21 cellular contexts compared by ENCODE assay signal in genomic region chr3:15611018-15611417, GRCh38.
"Had no signal": no experiment of that assay in that cellular context is flagged by ENCODE, and none has a peak within 500 bp of the region (broad histone marks: within the 10 kb centered on the region; RNA-seq: fewer than 3 reads in every experiment).

No MANE protein-coding gene starts in this region.

- H3K4me1 Mint-ChIP-seq: nephron progenitor cell had no signal

- ATAC-seq: foreskin keratinocyte; lower lobe of right lung; sciatic nerve; stimulated activated effector memory CD8-positive, alpha-beta T cell treated with anti-CD3 and anti-CD28 coated beads, Interleukin-12 subunit alpha, Interleukin-12 subunit beta, amount 100 ng/mL, for 72 hours had no signal

- DNase-seq: activated CD4-positive, alpha-beta T cell treated with anti-CD3 and anti-CD28 coated beads, Interleukin-2, amount 50 U/mL, for 1 hour; activated CD4-positive, CD25-positive, alpha-beta regulatory T cell; activated naive CD8-positive, alpha-beta T cell treated with anti-CD3 and anti-CD28 coated beads for 36 hours; brain microvascular endothelial cell; cortex of kidney; effector CD4-positive, alpha-beta T cell; foreskin keratinocyte; head of caudate nucleus; immature natural killer cell; lower lobe of right lung; nephron progenitor cell; occipital lobe; stimulated activated CD4-positive, alpha-beta T cell treated with anti-CD3 and anti-CD28 coated beads, Interleukin-12 subunit alpha, Interleukin-12 subunit beta, amount 100 ng/mL, for 4 hours; stimulated activated CD4-positive, alpha-beta T cell treated with anti-CD3 and anti-CD28 coated beads, Interleukin-2, amount 100 ng/mL, for 24 hours; T-helper 2 cell; trophoblast cell had no signal

- H3K36me3 ChIP-seq: brain microvascular endothelial cell, lower lobe of right lung, prostate gland had no signal

- H3K36me3 Mint-ChIP-seq: mesothelial cell of epicardium; stimulated activated effector memory CD8-positive, alpha-beta T cell treated with anti-CD3 and anti-CD28 coated beads, Interleukin-12 subunit alpha, Interleukin-12 subunit beta, amount 100 ng/mL, for 72 hours had no signal

- H3K27ac Mint-ChIP-seq: activated naive CD8-positive, alpha-beta T cell treated with anti-CD3 and anti-CD28 coated beads for 36 hours; activated T-helper 1 cell treated with anti-CD3 and anti-CD28 coated beads, Interleukin-12 subunit alpha, Interleukin-12 subunit beta, Interleukin-2, Interleukin-4 antibody, amounts not matched to agents 30 ng/mL and 10 ng/mL and 1 ng/mL, durations not matched to agents 14 hours and 24 hours and 36 hours; immature natural killer cell; mesothelial cell of epicardium; nephron progenitor cell; stimulated activated effector memory CD8-positive, alpha-beta T cell treated with anti-CD3 and anti-CD28 coated beads, Interleukin-12 subunit alpha, Interleukin-12 subunit beta, amount 100 ng/mL, for 72 hours had no signal

- H3K27me3 Mint-ChIP-seq: activated naive CD8-positive, alpha-beta T cell treated with anti-CD3 and anti-CD28 coated beads for 36 hours had no signal

- H3K9me3 Mint-ChIP-seq: activated naive CD8-positive, alpha-beta T cell treated with anti-CD3 and anti-CD28 coated beads for 36 hours; activated T-helper 1 cell treated with anti-CD3 and anti-CD28 coated beads, Interleukin-12 subunit alpha, Interleukin-12 subunit beta, Interleukin-2, Interleukin-4 antibody, amounts not matched to agents 30 ng/mL and 10 ng/mL and 1 ng/mL, durations not matched to agents 14 hours and 24 hours and 36 hours; immature natural killer cell; mesothelial cell of epicardium; nephron progenitor cell; stimulated activated effector memory CD8-positive, alpha-beta T cell treated with anti-CD3 and anti-CD28 coated beads, Interleukin-12 subunit alpha, Interleukin-12 subunit beta, amount 100 ng/mL, for 72 hours had no signal

- H3K4me3 Mint-ChIP-seq: activated naive CD8-positive, alpha-beta T cell treated with anti-CD3 and anti-CD28 coated beads for 36 hours; activated T-helper 1 cell treated with anti-CD3 and anti-CD28 coated beads, Interleukin-12 subunit alpha, Interleukin-12 subunit beta, Interleukin-2, Interleukin-4 antibody, amounts not matched to agents 30 ng/mL and 10 ng/mL and 1 ng/mL, durations not matched to agents 14 hours and 24 hours and 36 hours; immature natural killer cell; mesothelial cell of epicardium; nephron progenitor cell; stimulated activated effector memory CD8-positive, alpha-beta T cell treated with anti-CD3 and anti-CD28 coated beads, Interleukin-12 subunit alpha, Interleukin-12 subunit beta, amount 100 ng/mL, for 72 hours had no signal

- H3K4me3 ChIP-seq: lower lobe of right lung, prostate gland had no signal

- H3K9me3 ChIP-seq: lower lobe of right lung, prostate gland had no signal

- H3K27me3 ChIP-seq: brain microvascular endothelial cell, foreskin keratinocyte had no signal

- H3K27ac ChIP-seq: brain microvascular endothelial cell, foreskin keratinocyte, lower lobe of right lung, prostate gland had no signal

- H3K4me1 ChIP-seq: foreskin keratinocyte, prostate gland had no signal
